Comparison of ENCODE assay signal across 11 cellular contexts in genomic region chr21:34935868-34936267, GRCh38.
DNase-seq lines count a peak whose midpoint lies in the region; ATAC-seq and TF ChIP-seq lines count a peak whose summit lies in the region.
"Had no signal": no experiment of that assay in that cellular context is flagged by ENCODE, and none has a peak within 500 bp of the region (broad histone marks: within the 10 kb centered on the region; RNA-seq: fewer than 3 reads in every experiment).

No MANE protein-coding gene starts in this region.

- 71% methylated on average over 5 of the region's 5 CpGs for WGBS in hepatocyte (ENCODE audit: low lambda C conversion rate, missing lambda C conversion rate)

- CTCF ChIA-PET in activated CD8-positive, alpha-beta T cell treated with anti-CD3 and anti-CD28 coated beads, Interleukin-2, amount 10 ng/mL, durations not matched to agents 7 days and 5 days (lab: Charles Lee), result interaction anchor here (0.9 to 3.8 kb wide), 11 partner anchors 10 to 213 kb away, joined by 3 to 35 read pairs (median 6); partner anchors contain the start of gene RUNX1
- CTCF ChIA-PET in OCI-LY7 (lab: Charles Lee; ENCODE audit: unreplicated experiment), result no interaction called here

- peak overlapping the region; percentile 47 for H3K27ac Mint-ChIP-seq in activated CD8-positive, alpha-beta T cell treated with anti-CD3 and anti-CD28 coated beads, Interleukin-2, amount 10 ng/mL, durations not matched to agents 7 days and 5 days

- H3K36me3 ChIP-seq in BLaER1, result peaks cover 55% of the 10 kb centered on the region
- no peaks in the 10 kb centered on the region for H3K36me3 ChIP-seq in hepatocyte (replicated peaks; ENCODE audit: insufficient read depth, low read depth)
- no peaks in the 10 kb centered on the region for H3K36me3 ChIP-seq in OCI-LY7 (ENCODE audit: insufficient read depth, low read length)

- peaks cover 58% of the 10 kb centered on the region for H3K4me1 Mint-ChIP-seq in activated CD8-positive, alpha-beta T cell treated with anti-CD3 and anti-CD28 coated beads, Interleukin-2, amount 10 ng/mL, durations not matched to agents 7 days and 5 days (ENCODE audit: low read depth)

- H3K4me1 ChIP-seq in BLaER1, result peaks cover 92% of the 10 kb centered on the region
- H3K4me1 ChIP-seq in hepatocyte (ENCODE audit: insufficient read depth), result peaks cover 16% of the 10 kb centered on the region
- H3K4me1 ChIP-seq in OCI-LY7 (ENCODE audit: insufficient read depth, low read length, poor library complexity, severe bottlenecking), result peaks cover 4% of the 10 kb centered on the region

- H3K79me2 ChIP-seq in hepatocyte (no peaks in the 10 kb centered on the region), OCI-LY7 (ENCODE audit: insufficient read depth, low read depth, low read length) (no peaks in the 10 kb centered on the region)

- TF ChIP-seq CTCF in hepatocyte (IDR thresholded peaks at IDR 0.05; ENCODE audit: poor library complexity) (no peak), OCI-LY7 (conservative IDR thresholded peaks at IDR 0.05; ENCODE audit: low read length) (no peak)

- no TSS peak for BruUV-seq in OCI-LY7 (replicated peaks; lab: Mats Ljungman, UMichigan)

- no peak overlapping the region; the same call in 1 of the 2 replicates for H3K9ac ChIP-seq in BLaER1

- no peaks in the 10 kb centered on the region for H3K9me2 ChIP-seq in hepatocyte (replicated peaks; ENCODE audit: insufficient read depth)
- no peaks in the 10 kb centered on the region for H3K9me2 ChIP-seq in OCI-LY7 (ENCODE audit: insufficient read depth, low read length)

- no peaks in the 10 kb centered on the region; the same call in 1 of the 2 replicates for H3K9me3 ChIP-seq in BLaER1
- no peaks in the 10 kb centered on the region for H3K9me3 ChIP-seq in hepatocyte (ENCODE audit: low read depth)
- no peaks in the 10 kb centered on the region for H3K9me3 ChIP-seq in OCI-LY7 (ENCODE audit: low read length)

- H3K4me3 Mint-ChIP-seq in activated CD8-positive, alpha-beta T cell treated with anti-CD3 and anti-CD28 coated beads, Interleukin-2, amount 10 ng/mL, durations not matched to agents 7 days and 5 days, result peak overlapping the region; percentile 37

- no peak for ATAC-seq in activated CD8-positive, alpha-beta T cell treated with anti-CD3 and anti-CD28 coated beads, Interleukin-2, amount 10 ng/mL, durations not matched to agents 7 days and 5 days
- no peak for ATAC-seq in HG03460 (IDR thresholded peaks at IDR 0.05; ENCODE audit: unreplicated experiment)

- no peaks in the 10 kb centered on the region for H3K27me3 ChIP-seq in BLaER1
- H3K27me3 ChIP-seq in hepatocyte, result no peaks in the 10 kb centered on the region

- no peaks in the 10 kb centered on the region for H3K27me3 Mint-ChIP-seq in activated CD8-positive, alpha-beta T cell treated with anti-CD3 and anti-CD28 coated beads, Interleukin-2, amount 10 ng/mL, durations not matched to agents 7 days and 5 days (ENCODE audit: low read depth)

- peaks cover 6% of the 10 kb centered on the region for H3K36me3 Mint-ChIP-seq in activated CD8-positive, alpha-beta T cell treated with anti-CD3 and anti-CD28 coated beads, Interleukin-2, amount 10 ng/mL, durations not matched to agents 7 days and 5 days (ENCODE audit: low read depth)

- H3K4me3 ChIP-seq in BLaER1 (0 out of 2 replicates have a peak overlapping the region, but pooled peaks have one; percentile 28), hepatocyte (no peak overlapping the region), OCI-LY7 (ENCODE audit: low read depth, low read length, poor library complexity, severe bottlenecking) (no peak overlapping the region)
- H3K4me3 ChIP-seq: PC-9 had no signal

- DNase-seq in EH (ENCODE audit: low read depth), result peak; percentile 48
- no peak for DNase-seq in activated CD8-positive, alpha-beta T cell treated with anti-CD3 and anti-CD28 coated beads, Interleukin-2, amount 10 ng/mL, durations not matched to agents 7 days and 5 days
- no peak for DNase-seq in hepatocyte (ENCODE audit: low spot score)
- DNase-seq in amygdala (lab: John Stamatoyannopoulos, UW), result no peak
- DNase-seq in OCI-LY7 (ENCODE audit: low spot score), result no peak
- DNase-seq in posterior vena cava (ENCODE audit: low spot score), result no peak
- DNase-seq: head of caudate nucleus, NCI-H446, PC-9 had no signal

- POLR2A ChIA-PET in activated CD8-positive, alpha-beta T cell treated with anti-CD3 and anti-CD28 coated beads, Interleukin-2, amount 10 ng/mL, durations not matched to agents 7 days and 5 days (lab: Charles Lee), result interaction anchor here (0.7 to 2.0 kb wide), 6 partner anchors 46 to 1577 kb away, joined by 3 to 6 read pairs (median 4); no protein-coding TSS in a partner anchor
- POLR2A ChIA-PET in OCI-LY7 (lab: Charles Lee), result interaction anchor here (0.6 to 1.9 kb wide), 5 partner anchors 9 to 214 kb away, joined by 3 to 5 read pairs (median 5); no protein-coding TSS in a partner anchor

- no peaks in the 10 kb centered on the region for H3K9me3 Mint-ChIP-seq in activated CD8-positive, alpha-beta T cell treated with anti-CD3 and anti-CD28 coated beads, Interleukin-2, amount 10 ng/mL, durations not matched to agents 7 days and 5 days (ENCODE audit: insufficient read depth)

- intact Hi-C loops in OCI-LY7 (cut with micrococcal nuclease; ENCODE audit: unreplicated experiment) (no loop called here), posterior vena cava (cut with DNase I) (no loop called here)

- H2AFZ ChIP-seq in hepatocyte, result no peak overlapping the region
- no peak overlapping the region for H2AFZ ChIP-seq in OCI-LY7 (ENCODE audit: low read length)
- H2AFZ ChIP-seq: PC-9 had no signal

- H4K20me1 ChIP-seq in BLaER1 (peaks cover 94% of the 10 kb centered on the region), hepatocyte (ENCODE audit: insufficient read depth, poor library complexity, severe bottlenecking) (no peaks in the 10 kb centered on the region), OCI-LY7 (ENCODE audit: insufficient read depth, low read length) (no peaks in the 10 kb centered on the region; the same call in 1 of the 2 replicates)

- H3K4me2 ChIP-seq in BLaER1 (peak overlapping the region; percentile 81), hepatocyte (peak overlapping the region; percentile 58), OCI-LY7 (ENCODE audit: low read length) (no peak overlapping the region)
- H3K4me2 ChIP-seq: PC-9 had no signal

- H3K27ac ChIP-seq in BLaER1 (peak overlapping the region; percentile 19; the same call in 1 of the 2 replicates), hepatocyte (peak overlapping the region; percentile 63), OCI-LY7 (ENCODE audit: low read depth, low read length, poor library complexity, severe bottlenecking) (no peak overlapping the region)
- H3K27ac ChIP-seq: PC-9 had no signal
